Comparison of ENCODE assay signal across 1 cellular context in the genomic region with DNA sequence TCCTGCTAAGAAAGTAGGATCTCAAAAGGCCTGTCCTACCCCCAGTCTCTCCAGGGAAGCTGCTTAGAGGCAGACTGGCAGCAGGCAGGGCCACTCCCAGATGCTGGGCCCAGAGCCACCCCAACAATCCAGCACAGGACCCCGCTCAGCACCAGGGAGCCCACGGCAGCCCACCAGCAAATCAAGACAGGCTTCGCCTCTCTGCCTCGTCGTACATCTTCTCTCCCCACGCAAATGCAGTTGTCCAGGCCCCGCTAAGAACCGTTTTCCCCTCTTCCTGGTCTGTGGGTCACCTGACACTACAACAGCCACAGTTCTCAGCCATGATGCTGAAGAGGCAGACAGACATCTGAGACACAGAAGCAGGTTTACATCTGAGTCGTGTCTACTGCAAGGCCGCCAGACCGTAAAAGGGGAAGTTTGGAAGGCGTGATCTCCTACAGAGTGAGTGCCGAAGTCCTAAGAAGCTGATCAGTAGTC.
A peak's percentile ranks its signal among the peaks of the same experiment; 100 is the strongest.
TF ChIP-seq lines count a peak whose summit lies in the region.

No MANE protein-coding gene starts in this region.

TF ChIP-seq in GM12878, 131 proteins besides CTCF, POLR2A, EP300 and RAD21:
- no peak for TF ChIP-seq BMI1 (IDR thresholded peaks at IDR 0.05; ENCODE audit: borderline replicate concordance)
- TF ChIP-seq BACH1 (IDR thresholded peaks at IDR 0.05; ENCODE audit: borderline replicate concordance) = no peak
- no peak for TF ChIP-seq SUZ12 (IDR thresholded peaks at IDR 0.05; ENCODE audit: unreplicated experiment)
- no peak for TF ChIP-seq HCFC1 (IDR thresholded peaks at IDR 0.05; ENCODE audit: low read length)
- TF ChIP-seq SPI1 (IDR thresholded peaks at IDR 0.05; ENCODE audit: borderline replicate concordance, insufficient read depth, low read depth, low read length) = no peak
- TF ChIP-seq SUPT20H (IDR thresholded peaks at IDR 0.05; ENCODE audit: borderline replicate concordance, control insufficient read depth, low read depth, low read length) = no peak
- no peak for TF ChIP-seq FOXK2 (IDR thresholded peaks at IDR 0.05)
- no peak for TF ChIP-seq NR2C1 (IDR thresholded peaks at IDR 0.05)
- no peak for TF ChIP-seq RUNX3 (IDR thresholded peaks at IDR 0.05; ENCODE audit: low read length)
- TF ChIP-seq HDGF (IDR thresholded peaks at IDR 0.05) = no peak
- no peak for TF ChIP-seq RBBP5 (conservative IDR thresholded peaks at IDR 0.05)
- no peak for TF ChIP-seq SIN3A (IDR thresholded peaks at IDR 0.05; ENCODE audit: low read depth, low read length)
- TF ChIP-seq SP1 (IDR thresholded peaks at IDR 0.05; ENCODE audit: low read depth, low read length) = no peak
- TF ChIP-seq KLF5 (IDR thresholded peaks at IDR 0.05; ENCODE audit: partially characterized antibody) = no peak
- no peak for TF ChIP-seq ZBED1 (IDR thresholded peaks at IDR 0.05; ENCODE audit: borderline replicate concordance)
- TF ChIP-seq TAF1 (IDR thresholded peaks at IDR 0.05; ENCODE audit: borderline replicate concordance, low read depth, low read length) = no peak
- TF ChIP-seq, protein P1, sequence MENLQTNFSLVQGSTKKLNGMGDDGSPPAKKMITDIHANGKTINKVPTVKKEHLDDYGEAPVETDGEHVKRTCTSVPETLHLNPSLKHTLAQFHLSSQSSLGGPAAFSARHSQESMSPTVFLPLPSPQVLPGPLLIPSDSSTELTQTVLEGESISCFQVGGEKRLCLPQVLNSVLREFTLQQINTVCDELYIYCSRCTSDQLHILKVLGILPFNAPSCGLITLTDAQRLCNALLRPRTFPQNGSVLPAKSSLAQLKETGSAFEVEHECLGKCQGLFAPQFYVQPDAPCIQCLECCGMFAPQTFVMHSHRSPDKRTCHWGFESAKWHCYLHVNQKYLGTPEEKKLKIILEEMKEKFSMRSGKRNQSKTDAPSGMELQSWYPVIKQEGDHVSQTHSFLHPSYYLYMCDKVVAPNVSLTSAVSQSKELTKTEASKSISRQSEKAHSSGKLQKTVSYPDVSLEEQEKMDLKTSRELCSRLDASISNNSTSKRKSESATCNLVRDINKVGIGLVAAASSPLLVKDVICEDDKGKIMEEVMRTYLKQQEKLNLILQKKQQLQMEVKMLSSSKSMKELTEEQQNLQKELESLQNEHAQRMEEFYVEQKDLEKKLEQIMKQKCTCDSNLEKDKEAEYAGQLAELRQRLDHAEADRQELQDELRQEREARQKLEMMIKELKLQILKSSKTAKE (IDR thresholded peaks at IDR 0.05; ENCODE audit: low read depth, poor library complexity, severe bottlenecking) = peak; percentile 21
- TF ChIP-seq RFX5 (IDR thresholded peaks at IDR 0.05; ENCODE audit: low read depth, low read length) = no peak
- TF ChIP-seq JUND (IDR thresholded peaks at IDR 0.05; ENCODE audit: low read depth, low read length) = no peak
- no peak for TF ChIP-seq JUNB (IDR thresholded peaks at IDR 0.05)
- TF ChIP-seq SREBF1 (IDR thresholded peaks at IDR 0.05; ENCODE audit: low read length) = no peak
- no peak for TF ChIP-seq NR2C2 (IDR thresholded peaks at IDR 0.05; ENCODE audit: borderline replicate concordance, control insufficient read depth, insufficient read length, low read depth)
- TF ChIP-seq BHLHE40 (IDR thresholded peaks at IDR 0.05; ENCODE audit: borderline replicate concordance in 1 of 2, low read depth in 2 of 2, low read length in 1 of 2) = peak in 1 of 2 experiments; percentile 23; a peak in 1 of 4 replicates
- no peak for TF ChIP-seq EZH2 (IDR thresholded peaks at IDR 0.05; ENCODE audit: borderline replicate concordance, control insufficient read depth, low read depth, low read length)
- TF ChIP-seq TCF12 (IDR thresholded peaks at IDR 0.05; ENCODE audit: low read depth, low read length) = no peak
- TF ChIP-seq, protein P2, sequence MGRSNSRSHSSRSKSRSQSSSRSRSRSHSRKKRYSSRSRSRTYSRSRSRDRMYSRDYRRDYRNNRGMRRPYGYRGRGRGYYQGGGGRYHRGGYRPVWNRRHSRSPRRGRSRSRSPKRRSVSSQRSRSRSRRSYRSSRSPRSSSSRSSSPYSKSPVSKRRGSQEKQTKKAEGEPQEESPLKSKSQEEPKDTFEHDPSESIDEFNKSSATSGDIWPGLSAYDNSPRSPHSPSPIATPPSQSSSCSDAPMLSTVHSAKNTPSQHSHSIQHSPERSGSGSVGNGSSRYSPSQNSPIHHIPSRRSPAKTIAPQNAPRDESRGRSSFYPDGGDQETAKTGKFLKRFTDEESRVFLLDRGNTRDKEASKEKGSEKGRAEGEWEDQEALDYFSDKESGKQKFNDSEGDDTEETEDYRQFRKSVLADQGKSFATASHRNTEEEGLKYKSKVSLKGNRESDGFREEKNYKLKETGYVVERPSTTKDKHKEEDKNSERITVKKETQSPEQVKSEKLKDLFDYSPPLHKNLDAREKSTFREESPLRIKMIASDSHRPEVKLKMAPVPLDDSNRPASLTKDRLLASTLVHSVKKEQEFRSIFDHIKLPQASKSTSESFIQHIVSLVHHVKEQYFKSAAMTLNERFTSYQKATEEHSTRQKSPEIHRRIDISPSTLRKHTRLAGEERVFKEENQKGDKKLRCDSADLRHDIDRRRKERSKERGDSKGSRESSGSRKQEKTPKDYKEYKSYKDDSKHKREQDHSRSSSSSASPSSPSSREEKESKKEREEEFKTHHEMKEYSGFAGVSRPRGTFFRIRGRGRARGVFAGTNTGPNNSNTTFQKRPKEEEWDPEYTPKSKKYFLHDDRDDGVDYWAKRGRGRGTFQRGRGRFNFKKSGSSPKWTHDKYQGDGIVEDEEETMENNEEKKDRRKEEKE (IDR thresholded peaks at IDR 0.05) = no peak
- TF ChIP-seq CREB1 (IDR thresholded peaks at IDR 0.05; ENCODE audit: low read depth) = no peak
- TF ChIP-seq, protein P3, sequence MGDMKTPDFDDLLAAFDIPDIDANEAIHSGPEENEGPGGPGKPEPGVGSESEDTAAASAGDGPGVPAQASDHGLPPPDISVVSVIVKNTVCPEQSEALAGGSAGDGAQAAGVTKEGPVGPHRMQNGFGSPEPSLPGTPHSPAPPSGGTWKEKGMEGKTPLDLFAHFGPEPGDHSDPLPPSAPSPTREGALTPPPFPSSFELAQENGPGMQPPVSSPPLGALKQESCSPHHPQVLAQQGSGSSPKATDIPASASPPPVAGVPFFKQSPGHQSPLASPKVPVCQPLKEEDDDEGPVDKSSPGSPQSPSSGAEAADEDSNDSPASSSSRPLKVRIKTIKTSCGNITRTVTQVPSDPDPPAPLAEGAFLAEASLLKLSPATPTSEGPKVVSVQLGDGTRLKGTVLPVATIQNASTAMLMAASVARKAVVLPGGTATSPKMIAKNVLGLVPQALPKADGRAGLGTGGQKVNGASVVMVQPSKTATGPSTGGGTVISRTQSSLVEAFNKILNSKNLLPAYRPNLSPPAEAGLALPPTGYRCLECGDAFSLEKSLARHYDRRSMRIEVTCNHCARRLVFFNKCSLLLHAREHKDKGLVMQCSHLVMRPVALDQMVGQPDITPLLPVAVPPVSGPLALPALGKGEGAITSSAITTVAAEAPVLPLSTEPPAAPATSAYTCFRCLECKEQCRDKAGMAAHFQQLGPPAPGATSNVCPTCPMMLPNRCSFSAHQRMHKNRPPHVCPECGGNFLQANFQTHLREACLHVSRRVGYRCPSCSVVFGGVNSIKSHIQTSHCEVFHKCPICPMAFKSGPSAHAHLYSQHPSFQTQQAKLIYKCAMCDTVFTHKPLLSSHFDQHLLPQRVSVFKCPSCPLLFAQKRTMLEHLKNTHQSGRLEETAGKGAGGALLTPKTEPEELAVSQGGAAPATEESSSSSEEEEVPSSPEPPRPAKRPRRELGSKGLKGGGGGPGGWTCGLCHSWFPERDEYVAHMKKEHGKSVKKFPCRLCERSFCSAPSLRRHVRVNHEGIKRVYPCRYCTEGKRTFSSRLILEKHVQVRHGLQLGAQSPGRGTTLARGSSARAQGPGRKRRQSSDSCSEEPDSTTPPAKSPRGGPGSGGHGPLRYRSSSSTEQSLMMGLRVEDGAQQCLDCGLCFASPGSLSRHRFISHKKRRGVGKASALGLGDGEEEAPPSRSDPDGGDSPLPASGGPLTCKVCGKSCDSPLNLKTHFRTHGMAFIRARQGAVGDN (IDR thresholded peaks at IDR 0.05) = 0 out of 2 replicates have a peak, but pooled peaks have one; percentile 62
- no peak for TF ChIP-seq PAX8 (IDR thresholded peaks at IDR 0.05)
- peak; percentile 49; the same call in 1 of the 2 replicates for TF ChIP-seq RAD51 (IDR thresholded peaks at IDR 0.05)
- no peak for TF ChIP-seq PML (IDR thresholded peaks at IDR 0.05; ENCODE audit: low read length)
- no peak for TF ChIP-seq KAT2A (conservative IDR thresholded peaks at IDR 0.05; ENCODE audit: control insufficient read depth, low read depth, low read length)
- no peak for TF ChIP-seq TCF3 (IDR thresholded peaks at IDR 0.05; ENCODE audit: borderline replicate concordance, insufficient read depth, low read depth, low read length)
- TF ChIP-seq CEBPB (IDR thresholded peaks at IDR 0.05; ENCODE audit: borderline replicate concordance in 1 of 2, low read depth in 2 of 2, low read length in 2 of 2) = no peak
- no peak for TF ChIP-seq IRF4 (IDR thresholded peaks at IDR 0.05; ENCODE audit: low read depth, low read length)
- no peak for TF ChIP-seq POLR2AphosphoS2 (IDR thresholded peaks at IDR 0.05; ENCODE audit: low read depth, low read length)
- no peak for TF ChIP-seq ZSCAN29 (IDR thresholded peaks at IDR 0.05)
- peak; percentile 24; the same call in 1 of the 2 replicates for TF ChIP-seq PAX5 (IDR thresholded peaks at IDR 0.05; ENCODE audit: borderline replicate concordance, low read depth, low read length)
- no peak for TF ChIP-seq GATAD2B (conservative IDR thresholded peaks at IDR 0.05; ENCODE audit: low read depth)
